Comparison of ENCODE assay signal across 16 cellular contexts in the genomic region with DNA sequence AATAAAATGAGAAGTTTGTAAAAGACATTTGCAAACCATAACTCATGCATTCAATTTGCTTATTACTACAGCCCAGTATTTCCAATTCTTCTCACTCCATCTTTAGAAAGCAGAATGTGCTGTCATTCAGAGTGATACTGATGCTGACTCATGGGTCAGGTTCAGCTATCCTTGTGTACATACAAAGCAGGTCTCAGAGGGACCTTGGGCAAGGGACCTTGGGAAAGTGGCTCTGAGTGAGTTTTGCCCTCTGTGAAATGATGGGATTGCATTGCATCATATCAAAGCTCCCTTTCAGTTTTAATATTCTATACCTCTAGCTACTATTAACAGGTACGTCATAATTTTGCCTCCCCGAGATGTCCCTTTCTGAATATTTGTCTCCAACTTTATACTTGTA.
"Had no signal": no experiment of that assay in that cellular context is flagged by ENCODE, and none has a peak within 500 bp of the region (broad histone marks: within the 10 kb centered on the region; RNA-seq: fewer than 3 reads in every experiment).

No MANE protein-coding gene starts in this region.

- H3K4me2 ChIP-seq: neural progenitor cell had no signal

- H3K4me3 Mint-ChIP-seq: activated naive CD8-positive, alpha-beta T cell; neural progenitor cell; stimulated activated effector memory CD8-positive, alpha-beta T cell treated with anti-CD3 and anti-CD28 coated beads, Interleukin-12 subunit alpha, Interleukin-12 subunit beta, amount 100 ng/mL, for 72 hours; T-helper 17 cell had no signal

- H3K36me3 Mint-ChIP-seq: activated naive CD8-positive, alpha-beta T cell; neural progenitor cell; stimulated activated effector memory CD8-positive, alpha-beta T cell treated with anti-CD3 and anti-CD28 coated beads, Interleukin-12 subunit alpha, Interleukin-12 subunit beta, amount 100 ng/mL, for 72 hours had no signal

- H3K9me3 ChIP-seq: heart left ventricle, left ventricle myocardium inferior, thyroid gland had no signal

- FAIRE-seq: bronchial epithelial cell, colon, frontal cortex, keratinocyte, small intestine, urothelium cell line had no signal

- H3K9ac ChIP-seq: neural progenitor cell had no signal

- DNase-seq: activated effector memory CD4-positive, alpha-beta T cell treated with Interleukin-2 at 50 U/mL for 16 hours; activated T-cell treated with anti-CD3 and anti-CD28 coated beads, Interleukin-2, amount 50 U/mL, for 1 hour; heart left ventricle; left ventricle myocardium inferior; small intestine; T-helper 17 cell; thyroid gland had no signal

- H3K9me3 Mint-ChIP-seq: stimulated activated effector memory CD8-positive, alpha-beta T cell treated with anti-CD3 and anti-CD28 coated beads, Interleukin-12 subunit alpha, Interleukin-12 subunit beta, amount 100 ng/mL, for 72 hours had no signal

- H3K4me3 ChIP-seq: heart left ventricle, left ventricle myocardium inferior, neural progenitor cell, thyroid gland had no signal

- H2AFZ ChIP-seq: neural progenitor cell had no signal

- H3K27ac ChIP-seq: heart left ventricle, left ventricle myocardium inferior, neural progenitor cell, thyroid gland had no signal

- H3K36me3 ChIP-seq: heart left ventricle, left ventricle myocardium inferior, neural progenitor cell, thyroid gland had no signal

- H3K27me3 Mint-ChIP-seq: activated naive CD8-positive, alpha-beta T cell; T-helper 17 cell had no signal

- H3K27ac Mint-ChIP-seq: activated naive CD8-positive, alpha-beta T cell; neural progenitor cell; stimulated activated effector memory CD8-positive, alpha-beta T cell treated with anti-CD3 and anti-CD28 coated beads, Interleukin-12 subunit alpha, Interleukin-12 subunit beta, amount 100 ng/mL, for 72 hours; T-helper 17 cell had no signal

- H3K4me1 ChIP-seq: left ventricle myocardium inferior had no signal

- ATAC-seq: activated CD4-positive, CD25-positive, alpha-beta regulatory T cell treated with anti-CD3 and anti-CD28 coated beads, Interleukin-2, amount 50 U/mL, for 24 hours; heart left ventricle; stimulated activated effector memory CD8-positive, alpha-beta T cell treated with anti-CD3 and anti-CD28 coated beads, Interleukin-12 subunit alpha, Interleukin-12 subunit beta, amount 100 ng/mL, for 72 hours; T-helper 17 cell had no signal

- H3K27me3 ChIP-seq: heart left ventricle, neural progenitor cell, thyroid gland had no signal
